In the genomic region with DNA sequence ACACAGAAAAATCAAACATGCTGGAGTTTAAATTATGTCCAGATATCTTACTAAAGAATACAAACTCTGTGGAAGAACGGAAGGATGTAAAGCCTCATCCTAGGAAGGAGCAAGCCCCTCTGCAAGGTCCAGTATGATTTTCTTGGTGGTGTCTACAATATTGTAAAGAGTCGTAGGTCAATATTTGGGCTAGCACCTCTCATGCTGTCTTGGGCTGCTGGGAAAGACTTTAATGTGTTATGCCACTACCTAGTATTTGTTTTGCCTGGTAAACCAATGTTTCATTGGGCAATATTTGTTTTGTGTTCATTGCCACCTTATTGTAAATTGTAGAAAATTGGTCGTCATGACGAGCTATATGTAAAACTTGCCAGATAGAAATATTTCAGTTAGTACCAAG, we compare ENCODE assay signal across 23 cellular contexts. TPM values are rescaled to one million over a fixed set of nuclear protein-coding genes. Genes with fewer than 3 reads are reported as not detected.
DNase-seq lines count a peak whose midpoint lies in the region; ATAC-seq and TF ChIP-seq lines count a peak whose summit lies in the region.
"Had no signal": no experiment of that assay in that cellular context is flagged by ENCODE, and none has a peak within 500 bp of the region (broad histone marks: within the 10 kb centered on the region; RNA-seq: fewer than 3 reads in every experiment).

No MANE protein-coding gene starts in this region.

- peaks cover 67% of the 10 kb centered on the region for H3K9me3 Mint-ChIP-seq in activated naive CD4-positive, alpha-beta T cell treated with anti-CD3 and anti-CD28 coated beads for 36 hours
- H3K9me3 Mint-ChIP-seq in activated T-helper 17 cell treated with anti-CD3 and anti-CD28 coated beads, Interleukin-2, amount 50 U/mL, for 72 hours = peaks cover 40% of the 10 kb centered on the region

- H3K9me3 ChIP-seq in liver (ENCODE audit: control insufficient read depth in 4 of 4, low read length in 3 of 4) (peaks cover 4 to 19% (median 11%) of the 10 kb centered on the region in 4 donors), testis (no peaks in the 10 kb centered on the region)
- H3K9me3 ChIP-seq: SK-N-SH, uterus had no signal

- no peak overlapping the region for H3K4me3 Mint-ChIP-seq in activated naive CD4-positive, alpha-beta T cell treated with anti-CD3 and anti-CD28 coated beads for 36 hours
- peak overlapping the region; percentile 60 for H3K4me3 Mint-ChIP-seq in activated T-helper 17 cell treated with anti-CD3 and anti-CD28 coated beads, Interleukin-2, amount 50 U/mL, for 72 hours
- H3K4me3 Mint-ChIP-seq: CD14-positive monocyte had no signal

- TF ChIP-seq RAD21 in liver (IDR thresholded peaks at IDR 0.05) = no peak

- ATAC-seq in activated T-helper 17 cell treated with anti-CD3 and anti-CD28 coated beads, Interleukin-2, amount 50 U/mL, for 72 hours (replicated peaks) = no peak
- no peak for ATAC-seq in GM18858 (IDR thresholded peaks at IDR 0.05; ENCODE audit: unreplicated experiment)
- ATAC-seq: activated CD4-positive, CD25-positive, alpha-beta regulatory T cell treated with anti-CD3 and anti-CD28 coated beads, Interleukin-2, amount 50 U/mL, for 24 hours; HCT116; sciatic nerve had no signal

- H3K36me3 Mint-ChIP-seq in activated naive CD4-positive, alpha-beta T cell treated with anti-CD3 and anti-CD28 coated beads for 36 hours (ENCODE audit: low read depth) = peaks cover 94% of the 10 kb centered on the region
- H3K36me3 Mint-ChIP-seq in activated T-helper 17 cell treated with anti-CD3 and anti-CD28 coated beads, Interleukin-2, amount 50 U/mL, for 72 hours (ENCODE audit: low read depth) = peaks cover 98% of the 10 kb centered on the region

- TF ChIP-seq CTCF in liver (IDR thresholded peaks at IDR 0.05; ENCODE audit: low read depth, low read length, missing input control) (no peak), testis (IDR thresholded peaks at IDR 0.05) (no peak)

- H3K27me3 ChIP-seq in liver (ENCODE audit: control insufficient read depth in 4 of 4, insufficient read depth in 4 of 4, low read length in 3 of 4) (no peaks in the 10 kb centered on the region), testis (no peaks in the 10 kb centered on the region)
- H3K27me3 ChIP-seq: ovary, uterus had no signal

- peaks cover 66% of the 10 kb centered on the region for H3K4me1 Mint-ChIP-seq in activated naive CD4-positive, alpha-beta T cell treated with anti-CD3 and anti-CD28 coated beads for 36 hours (ENCODE audit: low read depth)
- H3K4me1 Mint-ChIP-seq in activated T-helper 17 cell treated with anti-CD3 and anti-CD28 coated beads, Interleukin-2, amount 50 U/mL, for 72 hours = peaks cover 54% of the 10 kb centered on the region
- H3K4me1 Mint-ChIP-seq: CD14-positive monocyte had no signal

- H3K9ac ChIP-seq in liver (ENCODE audit: low read depth in 1 of 2, low read length in 2 of 2) = no peak overlapping the region
- H3K9ac ChIP-seq: SK-N-SH had no signal

- TF ChIP-seq POLR2A in testis (IDR thresholded peaks at IDR 0.05) = no peak

- H3K4me1 ChIP-seq in liver (ENCODE audit: control insufficient read depth in 4 of 4, insufficient read depth in 4 of 4, low read length in 3 of 4) (peaks cover 0 to 18% (median 4%) of the 10 kb centered on the region in 4 donors), testis (peaks cover 8% of the 10 kb centered on the region)
- H3K4me1 ChIP-seq: uterus had no signal

- intact Hi-C loops in activated naive CD4-positive, alpha-beta T cell treated with anti-CD3 and anti-CD28 coated beads for 36 hours (cut with micrococcal nuclease) = loop anchor here (1.0 to 5.0 kb wide), 2 partner anchors 20 to 121 kb away; a partner anchor contains a TSS
- intact Hi-C loops in testis (cut with DNase I; ENCODE audit: low total_unique reads) = no loop called here
- intact Hi-C loops in posterior cingulate gyrus (cut with DNase I) = no loop called here

- no peaks in the 10 kb centered on the region for H3K27me3 Mint-ChIP-seq in activated naive CD4-positive, alpha-beta T cell treated with anti-CD3 and anti-CD28 coated beads for 36 hours (ENCODE audit: low read depth)
- H3K27me3 Mint-ChIP-seq in activated T-helper 17 cell treated with anti-CD3 and anti-CD28 coated beads, Interleukin-2, amount 50 U/mL, for 72 hours = no peaks in the 10 kb centered on the region

- peaks cover 7 to 34% (median 17%) of the 10 kb centered on the region in 4 donors for H3K36me3 ChIP-seq in liver (ENCODE audit: control insufficient read depth in 4 of 4, insufficient read depth in 3 of 4, low read depth in 1 of 4, low read length in 3 of 4)
- no peaks in the 10 kb centered on the region for H3K36me3 ChIP-seq in testis (ENCODE audit: low read depth, missing control alignments)
- H3K36me3 ChIP-seq: uterus had no signal

- no peak overlapping the region for H3K27ac ChIP-seq in liver (ENCODE audit: low read depth in 1 of 2, low read length in 2 of 2)
- H3K27ac ChIP-seq in testis = peak overlapping the region; percentile 43 to 52
- H3K27ac ChIP-seq: coronary artery, ovary, uterus had no signal

- no peak for DNase-seq in activated naive CD4-positive, alpha-beta T cell treated with anti-CD3 and anti-CD28 coated beads for 36 hours
- no peak for DNase-seq in activated naive CD4-positive, alpha-beta T cell (lab: John Stamatoyannopoulos, UW)
- no peak for DNase-seq in testis
- no peak for DNase-seq in posterior cingulate gyrus
- DNase-seq in AG08396 (ENCODE audit: low spot score) = no peak
- DNase-seq: amniotic stem cell, KG1, mesenchymal stem cell, NCI-H146, NCI-H524, ovary, SK-N-SH, substantia nigra, T-helper 9 cell, uterus had no signal

- WGBS in liver = 53% methylated on average over 4 of the region's 4 CpGs
- 77 to 89% methylated on average over 4 of the region's 4 CpGs for WGBS in testis, 2 donors

- H3K4me3 ChIP-seq in liver (ENCODE audit: low read depth in 1 of 3, low read length in 3 of 3) = no peak overlapping the region
- H3K4me3 ChIP-seq in testis = no peak overlapping the region
- H3K4me3 ChIP-seq: coronary artery, ovary, uterus had no signal

- CTCF ChIA-PET in activated naive CD4-positive, alpha-beta T cell treated with anti-CD3 and anti-CD28 coated beads for 36 hours (lab: Charles Lee) = interaction anchor here (0.5 kb wide), 1 partner anchor 138 kb away, joined by 3 read pairs; no protein-coding TSS in a partner anchor

- H3K27ac Mint-ChIP-seq in activated naive CD4-positive, alpha-beta T cell treated with anti-CD3 and anti-CD28 coated beads for 36 hours = peak overlapping the region; percentile 51
- H3K27ac Mint-ChIP-seq in activated T-helper 17 cell treated with anti-CD3 and anti-CD28 coated beads, Interleukin-2, amount 50 U/mL, for 72 hours = peak overlapping the region; percentile 70
- H3K27ac Mint-ChIP-seq: CD14-positive monocyte had no signal

TF ChIP-seq in liver, 16 proteins besides CTCF, POLR2A, EP300 and RAD21 (continues in another document):
- TF ChIP-seq RXRA (IDR thresholded peaks at IDR 0.05) (peak in 1 of 2 donors; percentile 29), JUND (IDR thresholded peaks at IDR 0.05) (peak in 1 of 2 donors; percentile 6), SP1 (IDR thresholded peaks at IDR 0.05) (no peak), FOXA2 (IDR thresholded peaks at IDR 0.05) (peak; percentile 22), GABPA (IDR thresholded peaks at IDR 0.05 in 1 of 2, conservative IDR thresholded peaks at IDR 0.05 in 1 of 2) (no peak), FOXA1 (IDR thresholded peaks at IDR 0.05) (no peak)
- TF ChIP-seq, protein P1, sequence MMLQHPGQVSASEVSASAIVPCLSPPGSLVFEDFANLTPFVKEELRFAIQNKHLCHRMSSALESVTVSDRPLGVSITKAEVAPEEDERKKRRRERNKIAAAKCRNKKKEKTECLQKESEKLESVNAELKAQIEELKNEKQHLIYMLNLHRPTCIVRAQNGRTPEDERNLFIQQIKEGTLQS (IDR thresholded peaks at IDR 0.05) = no peak
- TF ChIP-seq, protein P2, sequence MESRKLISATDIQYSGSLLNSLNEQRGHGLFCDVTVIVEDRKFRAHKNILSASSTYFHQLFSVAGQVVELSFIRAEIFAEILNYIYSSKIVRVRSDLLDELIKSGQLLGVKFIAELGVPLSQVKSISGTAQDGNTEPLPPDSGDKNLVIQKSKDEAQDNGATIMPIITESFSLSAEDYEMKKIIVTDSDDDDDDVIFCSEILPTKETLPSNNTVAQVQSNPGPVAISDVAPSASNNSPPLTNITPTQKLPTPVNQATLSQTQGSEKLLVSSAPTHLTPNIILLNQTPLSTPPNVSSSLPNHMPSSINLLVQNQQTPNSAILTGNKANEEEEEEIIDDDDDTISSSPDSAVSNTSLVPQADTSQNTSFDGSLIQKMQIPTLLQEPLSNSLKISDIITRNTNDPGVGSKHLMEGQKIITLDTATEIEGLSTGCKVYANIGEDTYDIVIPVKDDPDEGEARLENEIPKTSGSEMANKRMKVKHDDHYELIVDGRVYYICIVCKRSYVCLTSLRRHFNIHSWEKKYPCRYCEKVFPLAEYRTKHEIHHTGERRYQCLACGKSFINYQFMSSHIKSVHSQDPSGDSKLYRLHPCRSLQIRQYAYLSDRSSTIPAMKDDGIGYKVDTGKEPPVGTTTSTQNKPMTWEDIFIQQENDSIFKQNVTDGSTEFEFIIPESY (IDR thresholded peaks at IDR 0.05) = peak; percentile 22

RNA-seq across cellular contexts. Expression of a gene that starts 26.6 kb away (rescaled TPM):
- 10 to 100 TPM; 65.6 to 73.5 TPM for total RNA-seq in activated naive CD4-positive, alpha-beta T cell treated with anti-CD3 and anti-CD28 coated beads for 36 hours
- 10 to 100 TPM; 83.1 to 88.3 TPM for total RNA-seq in activated T-helper 17 cell treated with anti-CD3 and anti-CD28 coated beads, Interleukin-2, amount 50 U/mL, for 72 hours
- total RNA-seq in liver (10 to 100 TPM; 41.4 to 69.7 TPM), testis (100 to 1,000 TPM in 1 of 2 donors, 10 to 100 TPM in 1; 96.1 to 101 TPM)
- polyA plus RNA-seq in liver (10 to 100 TPM; 19.5 to 33.0 TPM), testis (ENCODE audit: insufficient read depth, low read depth, low replicate concordance) (13.7 TPM)

Comparison
In these comparisons a context has a peak if more than half of its experiments do, and no peak if none do; other contexts are left out.
1. H3K27ac ChIP-seq: peak in testis (2 of 2); none in liver (0 of 2).